18 cellular contexts compared by ENCODE assay signal in the genomic region with DNA sequence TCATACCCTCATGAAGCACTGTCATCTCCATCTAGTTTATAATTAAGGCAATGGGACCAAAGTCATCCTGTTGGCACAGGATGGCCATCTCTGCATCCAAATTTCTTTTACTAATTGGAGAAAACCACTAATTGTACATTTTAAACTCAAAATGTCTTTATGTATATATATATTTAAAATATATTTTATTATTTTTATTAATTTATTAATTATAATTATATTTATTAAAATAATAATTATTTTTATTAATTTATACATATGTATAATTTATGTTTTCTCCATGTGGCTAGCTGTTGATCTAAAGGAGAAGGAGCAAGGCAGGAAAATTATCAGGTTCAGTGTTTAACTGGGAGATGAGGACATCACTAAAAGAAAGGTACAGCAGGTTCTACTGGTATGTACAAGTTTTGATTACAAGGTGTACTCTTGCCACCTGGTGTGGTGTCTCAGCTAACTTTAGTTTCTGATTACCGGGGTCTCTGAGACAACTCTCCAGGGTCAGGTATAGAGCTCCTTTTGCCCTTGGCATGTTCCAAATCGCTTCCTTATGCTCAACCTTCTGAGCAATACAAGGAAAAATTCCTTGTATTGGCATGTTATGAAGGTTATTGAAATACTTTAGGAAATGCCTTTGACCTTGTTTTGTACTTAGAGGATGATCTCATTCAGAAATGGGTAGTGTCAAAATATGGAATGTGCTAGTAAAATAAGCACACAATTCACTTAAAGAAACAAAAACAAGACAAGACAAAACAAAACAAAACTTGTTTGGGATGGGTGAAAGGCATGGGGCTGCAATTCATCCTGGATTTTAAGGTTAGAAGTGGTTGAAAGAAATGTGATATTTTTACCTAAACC.
"Had no signal": no experiment of that assay in that cellular context is flagged by ENCODE, and none has a peak within 500 bp of the region (broad histone marks: within the 10 kb centered on the region; RNA-seq: fewer than 3 reads in every experiment).

No MANE protein-coding gene starts in this region.

- H3K4me3 ChIP-seq: heart right ventricle, ovary, SJCRH30, transverse colon had no signal

- H3K27ac ChIP-seq: heart right ventricle, ovary, SJCRH30, transverse colon had no signal

- FAIRE-seq: astrocyte, kidney had no signal

- ATAC-seq: activated naive CD8-positive, alpha-beta T cell treated with anti-CD3 and anti-CD28 coated beads, Interleukin-2, amount 50 U/mL, for 24 hours; activated T-cell treated with anti-CD3 and anti-CD28 coated beads, Interleukin-2, amount 50 U/mL, for 72 hours; heart right ventricle; stimulated activated effector memory CD8-positive, alpha-beta T cell treated with anti-CD3 and anti-CD28 coated beads, Interleukin-12 subunit alpha, Interleukin-12 subunit beta, amount 100 ng/mL, for 72 hours had no signal

- H3K36me3 ChIP-seq: heart right ventricle, ovary, SJCRH30, transverse colon had no signal

- DNase-seq: activated CD4-positive, alpha-beta T cell treated with anti-CD3 and anti-CD28 coated beads, Interleukin-2, amount 50 U/mL, for 48 hours; activated CD4-positive, CD25-positive, alpha-beta regulatory T cell treated with anti-CD3 and anti-CD28 coated beads, Interleukin-2, amount 50 U/mL, for 72 hours; activated naive CD8-positive, alpha-beta T cell treated with anti-CD3 and anti-CD28 coated beads, Interleukin-2, amount 50 U/mL, for 24 hours; activated T-cell treated with anti-CD3 and anti-CD28 coated beads, Interleukin-2, amount 50 U/mL, for 72 hours; caudate nucleus; cortex of kidney; effector CD8-positive, alpha-beta T cell; foreskin melanocyte; heart right ventricle; kidney; ovary; SJCRH30; SW 1271; transverse colon had no signal

- H3K9me3 Mint-ChIP-seq: activated naive CD8-positive, alpha-beta T cell treated with anti-CD3 and anti-CD28 coated beads, Interleukin-2, amount 50 U/mL, for 24 hours; activated T-cell treated with anti-CD3 and anti-CD28 coated beads, Interleukin-2, amount 50 U/mL, for 72 hours; mesothelial cell of epicardium; neural crest cell; stimulated activated effector memory CD8-positive, alpha-beta T cell treated with anti-CD3 and anti-CD28 coated beads, Interleukin-12 subunit alpha, Interleukin-12 subunit beta, amount 100 ng/mL, for 72 hours had no signal

- H3K36me3 Mint-ChIP-seq: mesothelial cell of epicardium; stimulated activated effector memory CD8-positive, alpha-beta T cell treated with anti-CD3 and anti-CD28 coated beads, Interleukin-12 subunit alpha, Interleukin-12 subunit beta, amount 100 ng/mL, for 72 hours had no signal

- H3K9me3 ChIP-seq: heart right ventricle, ovary, SJCRH30, transverse colon had no signal

- H3K4me3 Mint-ChIP-seq: activated naive CD8-positive, alpha-beta T cell treated with anti-CD3 and anti-CD28 coated beads, Interleukin-2, amount 50 U/mL, for 24 hours; activated T-cell treated with anti-CD3 and anti-CD28 coated beads, Interleukin-2, amount 50 U/mL, for 72 hours; mesothelial cell of epicardium; neural crest cell; stimulated activated effector memory CD8-positive, alpha-beta T cell treated with anti-CD3 and anti-CD28 coated beads, Interleukin-12 subunit alpha, Interleukin-12 subunit beta, amount 100 ng/mL, for 72 hours had no signal

- H3K27ac Mint-ChIP-seq: activated naive CD8-positive, alpha-beta T cell treated with anti-CD3 and anti-CD28 coated beads, Interleukin-2, amount 50 U/mL, for 24 hours; activated T-cell treated with anti-CD3 and anti-CD28 coated beads, Interleukin-2, amount 50 U/mL, for 72 hours; mesothelial cell of epicardium; stimulated activated effector memory CD8-positive, alpha-beta T cell treated with anti-CD3 and anti-CD28 coated beads, Interleukin-12 subunit alpha, Interleukin-12 subunit beta, amount 100 ng/mL, for 72 hours had no signal

- H3K4me1 ChIP-seq: SJCRH30 had no signal

- H3K4me1 Mint-ChIP-seq: activated naive CD8-positive, alpha-beta T cell treated with anti-CD3 and anti-CD28 coated beads, Interleukin-2, amount 50 U/mL, for 24 hours; stimulated activated effector memory CD8-positive, alpha-beta T cell treated with anti-CD3 and anti-CD28 coated beads, Interleukin-12 subunit alpha, Interleukin-12 subunit beta, amount 100 ng/mL, for 72 hours had no signal

- H3K27me3 ChIP-seq: heart right ventricle, ovary, SJCRH30, transverse colon had no signal
